8 cellular contexts compared by ENCODE assay signal in the genomic region with DNA sequence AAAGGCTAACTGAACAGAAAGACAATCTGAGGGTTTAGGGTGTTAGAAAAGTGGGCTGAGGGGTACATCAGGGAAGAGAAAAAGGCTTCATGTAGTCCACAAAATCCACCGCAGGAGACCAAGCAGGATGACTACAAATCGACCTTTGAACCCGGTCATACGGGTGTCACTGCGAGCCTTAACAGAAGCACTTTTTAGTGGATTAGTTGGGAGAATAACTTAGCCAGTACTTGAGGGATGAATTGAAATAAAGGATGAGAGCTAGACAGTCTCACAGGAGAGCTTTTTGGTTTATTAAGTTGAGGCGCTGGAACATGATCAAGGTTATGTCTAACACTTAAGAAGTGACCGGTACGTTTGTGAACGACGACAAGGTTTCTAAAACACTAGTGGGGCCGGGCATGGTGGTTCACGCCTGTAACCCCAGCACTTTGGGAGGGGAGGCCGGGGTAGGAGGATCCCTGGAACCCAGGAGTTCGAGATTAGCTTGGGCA. TPM values are rescaled to one million over a fixed set of nuclear protein-coding genes. Genes with fewer than 3 reads are reported as not detected.
DNase-seq lines count a peak whose midpoint lies in the region; ATAC-seq and TF ChIP-seq lines count a peak whose summit lies in the region.

No MANE protein-coding gene starts in this region.

- H3K4me1 ChIP-seq in cardiac muscle cell (ENCODE audit: low read depth) (peaks cover 16% of the 10 kb centered on the region), body of pancreas (peaks cover 27% of the 10 kb centered on the region), mesenchymal stem cell (ENCODE audit: control insufficient read depth, insufficient read depth, low read depth, low read length) (no peaks in the 10 kb centered on the region), urinary bladder (ENCODE audit: insufficient read depth) (no peaks in the 10 kb centered on the region)

- H3K14ac ChIP-seq in mesenchymal stem cell (ENCODE audit: low read length in 2 of 2): no peak overlapping the region

- H3K36me3 ChIP-seq in cardiac muscle cell: no peaks in the 10 kb centered on the region
- H3K36me3 ChIP-seq in body of pancreas (replicated peaks in 1 of 2; ENCODE audit: insufficient read depth in 1 of 2, low read depth in 2 of 2): no peaks in the 10 kb centered on the region
- peaks cover 0 to 4% of the 10 kb centered on the region in 2 experiments for H3K36me3 ChIP-seq in mesenchymal stem cell (ENCODE audit: control insufficient read depth in 1 of 2, insufficient read depth in 2 of 2, low read depth in 1 of 2, low read length in 2 of 2)
- H3K36me3 ChIP-seq in urinary bladder (ENCODE audit: insufficient read depth): no peaks in the 10 kb centered on the region

- H4K91ac ChIP-seq in mesenchymal stem cell (ENCODE audit: low read length): peak overlapping the region; percentile 9

- no peaks in the 10 kb centered on the region for H3K79me1 ChIP-seq in mesenchymal stem cell (replicated peaks; ENCODE audit: low read length, poor library complexity, severe bottlenecking)

- peak overlapping the region; percentile 92 for H3K27ac ChIP-seq in cardiac muscle cell
- peak overlapping the region in 3 of 4 donors; percentile 89 to 93 (median 91) for H3K27ac ChIP-seq in body of pancreas
- peak overlapping the region; percentile 88 for H3K27ac ChIP-seq in mesenchymal stem cell (ENCODE audit: low read length, poor library complexity, severe bottlenecking)
- H3K27ac ChIP-seq in urinary bladder (ENCODE audit: low read depth): peak overlapping the region; percentile 78

- WGBS in body of pancreas, 2 donors: 40 to 51% methylated on average over 14 of the region's 14 CpGs
- WGBS in mesenchymal stem cell: 84% methylated on average over 14 of the region's 14 CpGs
- WGBS in urinary bladder: 73% methylated on average over 14 of the region's 14 CpGs

- H3K27me3 ChIP-seq in cardiac muscle cell (no peaks in the 10 kb centered on the region), body of pancreas (no peaks in the 10 kb centered on the region), mesenchymal stem cell (ENCODE audit: control insufficient read depth in 1 of 2, insufficient read depth in 1 of 2, low read length in 2 of 2) (no peaks in the 10 kb centered on the region)

- H3K4me2 ChIP-seq in mesenchymal stem cell (ENCODE audit: low read length, poor library complexity, severe bottlenecking): peak overlapping the region; percentile 55

- peak overlapping the region; percentile 61 for H2AK5ac ChIP-seq in mesenchymal stem cell (ENCODE audit: low read length, severe bottlenecking)

- peak overlapping the region; percentile 91 for H2BK120ac ChIP-seq in mesenchymal stem cell (ENCODE audit: low read depth, low read length)

- intact Hi-C loops in Right ventricle myocardium superior (cut with DNase I): no loop called here
- intact Hi-C loops in body of pancreas (cut with DNase I): no loop called here

- no peak overlapping the region for H3K23ac ChIP-seq in mesenchymal stem cell (ENCODE audit: low read length in 2 of 2)

- peak overlapping the region; percentile 91 for H4K8ac ChIP-seq in mesenchymal stem cell (ENCODE audit: low read length)

- H3K4me3 ChIP-seq in cardiac muscle cell (peak overlapping the region; percentile 45), body of pancreas (no peak overlapping the region), mesenchymal stem cell (ENCODE audit: insufficient read depth in 1 of 2, low read depth in 1 of 2, low read length in 2 of 2) (peak overlapping the region in 1 of 2 experiments; percentile 80), urinary bladder (ENCODE audit: low read depth, low read length) (peak overlapping the region; percentile 43)

- H3K18ac ChIP-seq in mesenchymal stem cell (ENCODE audit: low read depth in 1 of 2, low read length in 2 of 2): peak overlapping the region; percentile 50 to 81

- TF ChIP-seq POLR2A in body of pancreas (IDR thresholded peaks at IDR 0.05): no peak

- H2BK15ac ChIP-seq in mesenchymal stem cell (ENCODE audit: low read depth, poor library complexity, severe bottlenecking): no peak overlapping the region

- peak overlapping the region; percentile 91 for H3K9ac ChIP-seq in mesenchymal stem cell (ENCODE audit: low read length)

- H2BK5ac ChIP-seq in mesenchymal stem cell (ENCODE audit: low read depth, low read length, poor library complexity, severe bottlenecking): no peak overlapping the region

- DNase-seq in cardiac muscle cell (ENCODE audit: low read depth in 1 of 2, low spot score in 1 of 2): no peak
- no peak for DNase-seq in Right ventricle myocardium superior
- peak in 1 of 4 donors; percentile 16 for DNase-seq in body of pancreas
- DNase-seq in mesenchymal stem cell: no peak
- no peak for DNase-seq in GF-D8 (lab: John Stamatoyannopoulos, UW)

- H2BK12ac ChIP-seq in mesenchymal stem cell (ENCODE audit: low read length in 2 of 2): peak overlapping the region; percentile 6 to 81

- H3K9me3 ChIP-seq in cardiac muscle cell (ENCODE audit: low read depth) (no peaks in the 10 kb centered on the region), body of pancreas (no peaks in the 10 kb centered on the region), mesenchymal stem cell (ENCODE audit: control insufficient read depth, low read length) (no peaks in the 10 kb centered on the region)

- H3K4ac ChIP-seq in mesenchymal stem cell (ENCODE audit: low read depth in 1 of 2, low read length in 2 of 2): peak overlapping the region; percentile 19 to 20

- ATAC-seq in Right ventricle myocardium superior (ENCODE audit: poor library complexity): no peak
- ATAC-seq in body of pancreas: no peak
- ATAC-seq in GM21576 (IDR thresholded peaks at IDR 0.05; ENCODE audit: unreplicated experiment): no peak
- no peak for ATAC-seq in GM18502 (IDR thresholded peaks at IDR 0.05; ENCODE audit: poor library complexity, unreplicated experiment)

- TF ChIP-seq CTCF in cardiac muscle cell (IDR thresholded peaks at IDR 0.05; ENCODE audit: low read depth, low read length) (no peak), body of pancreas (IDR thresholded peaks at IDR 0.05) (no peak)

- no peak overlapping the region for H2AFZ ChIP-seq in mesenchymal stem cell (ENCODE audit: low read depth, low read length)

RNA-seq across cellular contexts. Expression of gene SOCS5, which starts 1.2 kb away (rescaled TPM):
- total RNA-seq in cardiac muscle cell (11.1 and 16.3 TPM in 2 replicates), Right ventricle myocardium superior (16.5 TPM), body of pancreas (10 to 100 TPM; 11.5 to 17.9 TPM), urinary bladder (72.0 TPM)
- polyA plus RNA-seq in cardiac muscle cell (8.8 and 9.1 TPM in 2 replicates), urinary bladder (17.0 TPM)
- polyA plus RNA-seq in mesenchymal stem cell (2013, experiment 1 of 2): 17.2 TPM
- polyA plus RNA-seq in mesenchymal stem cell (2013, experiment 2 of 2): 17.6 TPM

Comparison
In these comparisons a context has a peak if more than half of its experiments do, and no peak if none do; other contexts are left out.
1. H3K4me3 ChIP-seq: peak in cardiac muscle cell (single experiment) and urinary bladder (single experiment); none in body of pancreas (0 of 2).
2. Peak in every context shown above with its lines, with median percentiles within 50 percentile points of each other: H3K27ac ChIP-seq.